Comparison of ENCODE assay signal across 21 cellular contexts in the genomic region with DNA sequence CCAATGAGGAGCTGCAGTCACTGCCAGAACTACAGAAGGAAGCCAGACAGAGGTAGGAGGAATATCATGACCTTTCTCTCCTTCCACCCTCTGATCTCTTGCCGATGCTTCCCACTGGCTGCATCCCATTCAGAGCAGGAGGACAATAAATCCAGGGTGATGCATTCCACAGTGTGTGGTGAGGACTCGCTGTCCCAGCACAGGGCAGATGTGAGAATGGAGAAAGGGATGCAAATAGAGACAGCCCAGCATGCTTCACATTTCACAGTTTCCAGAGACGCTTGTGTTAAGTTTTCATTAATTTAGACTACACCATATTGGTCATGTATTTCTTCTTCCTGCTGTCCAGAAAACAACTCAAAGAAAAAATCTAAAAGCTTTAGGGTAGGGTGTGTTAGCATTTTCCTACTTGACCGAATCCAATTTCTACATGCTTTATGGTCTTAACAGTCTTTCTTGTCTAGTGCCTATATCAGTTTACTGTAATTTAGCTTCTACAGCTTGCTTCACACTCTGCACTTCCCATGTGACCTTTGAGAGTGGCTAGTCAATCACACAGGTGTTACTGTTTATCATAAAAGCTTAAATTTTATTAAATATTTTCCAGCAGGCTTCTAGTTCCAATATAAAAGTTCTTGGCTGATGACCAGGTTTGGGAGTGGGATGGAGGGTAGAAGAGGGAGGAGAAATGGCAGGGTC.
"Had no signal": no experiment of that assay in that cellular context is flagged by ENCODE, and none has a peak within 500 bp of the region (broad histone marks: within the 10 kb centered on the region; RNA-seq: fewer than 3 reads in every experiment).

No MANE protein-coding gene starts in this region.

- H3K4me1 Mint-ChIP-seq: activated CD4-positive, alpha-beta T cell treated with anti-CD3 and anti-CD28 coated beads for 36 hours; activated naive CD8-positive, alpha-beta T cell treated with anti-CD3 and anti-CD28 coated beads for 36 hours; naive thymus-derived CD4-positive, alpha-beta T cell had no signal

- H3K4me3 Mint-ChIP-seq: activated CD4-positive, alpha-beta T cell treated with anti-CD3 and anti-CD28 coated beads for 36 hours; activated naive CD8-positive, alpha-beta T cell treated with anti-CD3 and anti-CD28 coated beads for 36 hours; activated T-helper 1 cell treated with anti-CD3 and anti-CD28 coated beads, Interleukin-12 subunit alpha, Interleukin-12 subunit beta, Interleukin-2, Interleukin-4 antibody, amounts not matched to agents 30 ng/mL and 10 ng/mL and 1 ng/mL, durations not matched to agents 14 hours and 24 hours and 36 hours; brain; endodermal cell; naive thymus-derived CD4-positive, alpha-beta T cell; type B pancreatic cell had no signal

- H3K79me2 ChIP-seq: hepatocyte had no signal

- H3K27me3 ChIP-seq: foreskin keratinocyte, hepatocyte, testis had no signal

- DNase-seq: activated CD4-positive, alpha-beta T cell treated with anti-CD3 and anti-CD28 coated beads for 36 hours; activated CD4-positive, alpha-beta T cell treated with anti-CD3 and anti-CD28 coated beads, Interleukin-2, amount 50 U/mL, for 48 hours; activated gamma-delta T cell treated with Interleukin-2 at 50 U/mL for 16 hours; activated naive CD8-positive, alpha-beta T cell treated with anti-CD3 and anti-CD28 coated beads for 36 hours; activated T-cell treated with anti-CD3 and anti-CD28 coated beads for 4 hours; amygdala; caudate nucleus; endodermal cell; foreskin keratinocyte; mammary epithelial cell; naive thymus-derived CD4-positive, alpha-beta T cell; stimulated activated CD4-positive, alpha-beta T cell treated with anti-CD3 and anti-CD28 coated beads, Interleukin-2, amount 100 ng/mL, for 24 hours; stimulated activated naive CD4-positive, alpha-beta T cell treated with Interleukin-2 at 50 U/mL for 16 hours; WERI-Rb-1 had no signal

- H3K4me2 ChIP-seq: hepatocyte had no signal

- H3K27ac ChIP-seq: foreskin keratinocyte, hepatocyte, WERI-Rb-1 had no signal

- ATAC-seq: activated CD4-positive, alpha-beta T cell treated with anti-CD3 and anti-CD28 coated beads for 36 hours; foreskin keratinocyte; naive thymus-derived CD4-positive, alpha-beta T cell had no signal

- H3K36me3 Mint-ChIP-seq: activated naive CD8-positive, alpha-beta T cell treated with anti-CD3 and anti-CD28 coated beads for 36 hours; brain; naive thymus-derived CD4-positive, alpha-beta T cell; type B pancreatic cell had no signal

- H3K27ac Mint-ChIP-seq: activated CD4-positive, alpha-beta T cell treated with anti-CD3 and anti-CD28 coated beads for 36 hours; activated naive CD8-positive, alpha-beta T cell treated with anti-CD3 and anti-CD28 coated beads for 36 hours; activated T-helper 1 cell treated with anti-CD3 and anti-CD28 coated beads, Interleukin-12 subunit alpha, Interleukin-12 subunit beta, Interleukin-2, Interleukin-4 antibody, amounts not matched to agents 30 ng/mL and 10 ng/mL and 1 ng/mL, durations not matched to agents 14 hours and 24 hours and 36 hours; brain; endodermal cell; naive thymus-derived CD4-positive, alpha-beta T cell; progenitor cell of endocrine pancreas; type B pancreatic cell had no signal

- H2AFZ ChIP-seq: hepatocyte had no signal

- H3K9me3 ChIP-seq: testis had no signal

- H3K36me3 ChIP-seq: WERI-Rb-1 had no signal

- H3K4me3 ChIP-seq: hepatocyte, testis had no signal

- H3K9me3 Mint-ChIP-seq: activated naive CD8-positive, alpha-beta T cell treated with anti-CD3 and anti-CD28 coated beads for 36 hours; activated T-helper 1 cell treated with anti-CD3 and anti-CD28 coated beads, Interleukin-12 subunit alpha, Interleukin-12 subunit beta, Interleukin-2, Interleukin-4 antibody, amounts not matched to agents 30 ng/mL and 10 ng/mL and 1 ng/mL, durations not matched to agents 14 hours and 24 hours and 36 hours; endodermal cell had no signal

- H3K4me1 ChIP-seq: foreskin keratinocyte had no signal

- H3K27me3 Mint-ChIP-seq: activated naive CD8-positive, alpha-beta T cell treated with anti-CD3 and anti-CD28 coated beads for 36 hours; progenitor cell of endocrine pancreas; type B pancreatic cell had no signal

- FAIRE-seq: colon had no signal
